28 cellular contexts compared by ENCODE assay signal in genomic region chr22:42196454-42196853, GRCh38.
"Had no signal": no experiment of that assay in that cellular context is flagged by ENCODE, and none has a peak within 500 bp of the region (broad histone marks: within the 10 kb centered on the region; RNA-seq: fewer than 3 reads in every experiment).

No MANE protein-coding gene starts in this region.

- H3K4me1 ChIP-seq: left lung, parathyroid adenoma, prostate gland had no signal

- H3K36me3 ChIP-seq: prostate gland, right atrium auricular region, thyroid gland had no signal

- H3K27ac Mint-ChIP-seq: mesothelial cell of epicardium; natural killer cell treated with Interleukin-12 subunit alpha and Interleukin-12 subunit beta and Interleukin-15 and Interleukin-18, amount 100 ng/mL, for 72 hours; stimulated activated effector memory CD8-positive, alpha-beta T cell treated with anti-CD3 and anti-CD28 coated beads, Interleukin-12 subunit alpha, Interleukin-12 subunit beta, amount 100 ng/mL, for 72 hours had no signal

- ATAC-seq: left cardiac atrium; left lung; mucosa of descending colon; natural killer cell treated with Interleukin-12 subunit alpha and Interleukin-12 subunit beta and Interleukin-15 and Interleukin-18, amount 100 ng/mL, for 72 hours; sciatic nerve; stimulated activated effector memory CD8-positive, alpha-beta T cell treated with anti-CD3 and anti-CD28 coated beads, Interleukin-12 subunit alpha, Interleukin-12 subunit beta, amount 100 ng/mL, for 72 hours had no signal

- H3K27me3 Mint-ChIP-seq: naive B cell; natural killer cell treated with Interleukin-12 subunit alpha and Interleukin-12 subunit beta and Interleukin-15 and Interleukin-18, amount 100 ng/mL, for 72 hours had no signal

- FAIRE-seq: frontal cortex, islet of Langerhans had no signal

- H3K27ac ChIP-seq: coronary artery, hepatocyte, left lung, parathyroid adenoma, prostate gland, right atrium auricular region, stomach, thyroid gland had no signal

- H3K4me3 Mint-ChIP-seq: mesothelial cell of epicardium; naive B cell; natural killer cell treated with Interleukin-12 subunit alpha and Interleukin-12 subunit beta and Interleukin-15 and Interleukin-18, amount 100 ng/mL, for 72 hours; neural crest cell; stimulated activated effector memory CD8-positive, alpha-beta T cell treated with anti-CD3 and anti-CD28 coated beads, Interleukin-12 subunit alpha, Interleukin-12 subunit beta, amount 100 ng/mL, for 72 hours had no signal

- H3K4me3 ChIP-seq: coronary artery, hepatocyte, left lung, mucosa of descending colon, prostate gland, right atrium auricular region, smooth muscle cell, stomach, thyroid gland had no signal

- H3K9ac ChIP-seq: parathyroid adenoma had no signal

- H3K9me3 ChIP-seq: left lung, mucosa of descending colon, prostate gland, right atrium auricular region, stomach, thyroid gland had no signal

- DNase-seq: dermis blood vessel endothelial cell; effector memory CD4-positive, alpha-beta T cell; head of caudate nucleus; left cardiac atrium; left lung; mesenchymal stem cell; mucosa of descending colon; naive B cell; stimulated activated CD4-positive, alpha-beta T cell treated with anti-CD3 and anti-CD28 coated beads, Interleukin-12 subunit alpha, Interleukin-12 subunit beta, amount 100 ng/mL, for 4 hours; stimulated activated CD4-positive, alpha-beta T cell treated with anti-CD3 and anti-CD28 coated beads, Interleukin-2, amount 100 ng/mL, for 24 hours; stimulated activated CD4-positive, alpha-beta T cell treated with anti-CD3 and anti-CD28 coated beads, Interleukin-4, amount 100 ng/mL, for 24 hours; stimulated activated naive CD4-positive, alpha-beta T cell treated with Interleukin-2 at 50 U/mL for 16 hours; stomach; thyroid gland; trophoblast cell had no signal

- H3K36me3 Mint-ChIP-seq: natural killer cell treated with Interleukin-12 subunit alpha and Interleukin-12 subunit beta and Interleukin-15 and Interleukin-18, amount 100 ng/mL, for 72 hours had no signal

- H3K27me3 ChIP-seq: hepatocyte, left lung, right atrium auricular region, stomach, thyroid gland had no signal

- H3K9me3 Mint-ChIP-seq: naive B cell; natural killer cell treated with Interleukin-12 subunit alpha and Interleukin-12 subunit beta and Interleukin-15 and Interleukin-18, amount 100 ng/mL, for 72 hours; neural crest cell; stimulated activated effector memory CD8-positive, alpha-beta T cell treated with anti-CD3 and anti-CD28 coated beads, Interleukin-12 subunit alpha, Interleukin-12 subunit beta, amount 100 ng/mL, for 72 hours had no signal
